ENCODE assay signal across 15 cellular contexts in genomic region chr2:6556755-6557154, GRCh38.
DNase-seq lines count a peak whose midpoint lies in the region; ATAC-seq, FAIRE-seq and TF ChIP-seq lines count a peak whose summit lies in the region.
"Had no signal": no experiment of that assay in that cellular context is flagged by ENCODE, and none has a peak within 500 bp of the region (broad histone marks: within the 10 kb centered on the region; RNA-seq: fewer than 3 reads in every experiment).

No MANE protein-coding gene starts in this region.

- H3K4me3 ChIP-seq in A549, result no peak overlapping the region
- no peak overlapping the region for H3K4me3 ChIP-seq in astrocyte of the spinal cord (ENCODE audit: low read depth, low read length)
- H3K4me3 ChIP-seq in OCI-LY7 (ENCODE audit: low read depth, low read length, poor library complexity, severe bottlenecking), result no peak overlapping the region
- H3K4me3 ChIP-seq: lung, PC-9, suprapubic skin had no signal

- H3K36me3 ChIP-seq in OCI-LY7 (ENCODE audit: insufficient read depth, low read length), result no peaks in the 10 kb centered on the region
- H3K36me3 ChIP-seq: suprapubic skin had no signal

- CTCF ChIA-PET in A549 (lab: Yijun Ruan, JAX), result no interaction called here
- CTCF ChIA-PET in OCI-LY7 (lab: Charles Lee; ENCODE audit: unreplicated experiment), result no interaction called here

- H3K27ac ChIP-seq in A549, result no peak overlapping the region
- no peak overlapping the region for H3K27ac ChIP-seq in OCI-LY7 (ENCODE audit: low read depth, low read length, poor library complexity, severe bottlenecking)
- H3K27ac ChIP-seq: PC-9, suprapubic skin had no signal

- H3K9me2 ChIP-seq in OCI-LY7 (ENCODE audit: insufficient read depth, low read length), result no peaks in the 10 kb centered on the region

- peak in 1 of 2 experiments; percentile 16 for DNase-seq in A549 (ENCODE audit: low read depth in 1 of 2, low spot score in 1 of 2)
- DNase-seq in HTR-8/SVneo (ENCODE audit: insufficient read length, low spot score), result peak; percentile 11
- DNase-seq in astrocyte of the spinal cord (ENCODE audit: low read depth, low spot score), result peak; percentile 72
- DNase-seq in kidney glomerular epithelial cell (lab: John Stamatoyannopoulos, UW), result peak; percentile 30
- DNase-seq in AG08395 (ENCODE audit: low spot score), result no peak
- DNase-seq in OCI-LY7 (ENCODE audit: low spot score), result no peak
- DNase-seq: activated T-cell treated with anti-CD3 and anti-CD28 coated beads, Interleukin-2, amount 50 U/mL, for 1 hour; GF-D8; NCI-H2081 treated with DMSO at 0.1 percent for 48 hours; posterior cingulate gyrus had no signal

- in situ Hi-C loops in astrocyte of the spinal cord (cut with HindIII; ENCODE audit: low sequenced_read_pairs), result no loop called here

- H2AFZ ChIP-seq in OCI-LY7 (ENCODE audit: low read length), result no peak overlapping the region
- H2AFZ ChIP-seq: PC-9 had no signal

- BruUV-seq in OCI-LY7 (replicated peaks; lab: Mats Ljungman, UMichigan), result no TSS peak

- TF ChIP-seq EP300 in A549 (IDR thresholded peaks at IDR 0.05), result no peak

- POLR2A ChIA-PET in A549 (lab: Yijun Ruan, JAX) (no interaction called here), OCI-LY7 (lab: Charles Lee) (interaction anchor here (0.6 kb wide), 1 partner anchor 53 kb away, joined by 3 read pairs; no protein-coding TSS in a partner anchor)

- TF ChIP-seq CTCF in A549 (IDR thresholded peaks at IDR 0.05), result no peak
- no peak for TF ChIP-seq CTCF in astrocyte of the spinal cord (IDR thresholded peaks at IDR 0.05; ENCODE audit: low read depth, low read length)
- TF ChIP-seq CTCF in OCI-LY7 (conservative IDR thresholded peaks at IDR 0.05; ENCODE audit: low read length), result no peak

- H3K4me1 ChIP-seq in A549 (no peaks in the 10 kb centered on the region), OCI-LY7 (ENCODE audit: insufficient read depth, low read length, poor library complexity, severe bottlenecking) (no peaks in the 10 kb centered on the region)
- H3K4me1 ChIP-seq: suprapubic skin had no signal

- H3K9me3 ChIP-seq in A549, result no peaks in the 10 kb centered on the region
- no peaks in the 10 kb centered on the region for H3K9me3 ChIP-seq in OCI-LY7 (ENCODE audit: low read length)
- H3K9me3 ChIP-seq: suprapubic skin had no signal

- intact Hi-C loops in OCI-LY7 (cut with micrococcal nuclease; ENCODE audit: unreplicated experiment), result no loop called here

- no peaks in the 10 kb centered on the region for H3K79me2 ChIP-seq in OCI-LY7 (ENCODE audit: insufficient read depth, low read depth, low read length)

- WGBS in A549 (ENCODE audit: missing lambda C conversion rate), result 4% methylated on average over 3 of the region's 3 CpGs

- no peak overlapping the region for H3K4me2 ChIP-seq in A549
- no peak overlapping the region for H3K4me2 ChIP-seq in OCI-LY7 (ENCODE audit: low read length)
- H3K4me2 ChIP-seq: PC-9 had no signal

- no peak for TF ChIP-seq POLR2A in A549 (IDR thresholded peaks at IDR 0.05; ENCODE audit: low read length)

- no peaks in the 10 kb centered on the region for H4K20me1 ChIP-seq in OCI-LY7 (ENCODE audit: insufficient read depth, low read length)

- no peak for TF ChIP-seq RAD21 in A549 (conservative IDR thresholded peaks at IDR 0.05 in 1 of 2, IDR thresholded peaks at IDR 0.05 in 1 of 2)

- FAIRE-seq in A549 (lab: Jason Lieb, UNC) (no peak), HTR-8/SVneo (lab: Jason Lieb, UNC) (no peak)

- ATAC-seq in A549 (no peak), HG02759 (IDR thresholded peaks at IDR 0.05; ENCODE audit: unreplicated experiment) (no peak), GM18907 (IDR thresholded peaks at IDR 0.05; ENCODE audit: unreplicated experiment) (no peak)

TF ChIP-seq in A549, 52 proteins besides CTCF, POLR2A, EP300 and RAD21:
- TF ChIP-seq BHLHE40 (IDR thresholded peaks at IDR 0.05; ENCODE audit: low read depth, low read length) (no peak), FOSL2 (IDR thresholded peaks at IDR 0.05) (no peak), FOSL2 (CRISPR knock-in tag; IDR thresholded peaks at IDR 0.05) (peak; percentile 39), ESRRA (IDR thresholded peaks at IDR 0.05; ENCODE audit: borderline replicate concordance, low read length) (no peak)
- TF ChIP-seq, protein P1, sequence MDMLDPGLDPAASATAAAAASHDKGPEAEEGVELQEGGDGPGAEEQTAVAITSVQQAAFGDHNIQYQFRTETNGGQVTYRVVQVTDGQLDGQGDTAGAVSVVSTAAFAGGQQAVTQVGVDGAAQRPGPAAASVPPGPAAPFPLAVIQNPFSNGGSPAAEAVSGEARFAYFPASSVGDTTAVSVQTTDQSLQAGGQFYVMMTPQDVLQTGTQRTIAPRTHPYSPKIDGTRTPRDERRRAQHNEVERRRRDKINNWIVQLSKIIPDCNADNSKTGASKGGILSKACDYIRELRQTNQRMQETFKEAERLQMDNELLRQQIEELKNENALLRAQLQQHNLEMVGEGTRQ (IDR thresholded peaks at IDR 0.05), result no peak

Comparison
In these comparisons a context has a peak if more than half of its experiments do, and no peak if none do; other contexts are left out.
1. DNase-seq: peak in HTR-8/SVneo (single experiment), astrocyte of the spinal cord (single experiment) and kidney glomerular epithelial cell (single experiment); none in AG08395 (single experiment) and OCI-LY7 (single experiment).